1 cellular context compared by ENCODE assay signal in genomic region chr9:120845255-120845654, GRCh38.
TF ChIP-seq lines count a peak whose summit lies in the region.

No MANE protein-coding gene starts in this region.

TF ChIP-seq in K562, 482 proteins besides CTCF, POLR2A, EP300 and RAD21:
- peak; percentile 20 for TF ChIP-seq KDM5B (IDR thresholded peaks at IDR 0.05; ENCODE audit: insufficient replicate concordance, low read depth, low read length)
- 0 out of 2 replicates have a peak, but pooled peaks have one; percentile 53 for TF ChIP-seq JUN (IDR thresholded peaks at IDR 0.05; ENCODE audit: borderline replicate concordance, low read depth, low read length)
- TF ChIP-seq JUN (CRISPR knock-in tag; IDR thresholded peaks at IDR 0.05; ENCODE audit: borderline replicate concordance), result no peak
- TF ChIP-seq E4F1 (CRISPR knock-in tag; IDR thresholded peaks at IDR 0.05; ENCODE audit: borderline replicate concordance), result no peak
- peak; percentile 85; the same call in 1 of the 2 replicates for TF ChIP-seq JUND (IDR thresholded peaks at IDR 0.05; ENCODE audit: borderline replicate concordance, low read depth, low read length)
- TF ChIP-seq JUND (tag; IDR thresholded peaks at IDR 0.05; ENCODE audit: borderline replicate concordance, low read depth, low read length), result no peak
